In the genomic region with DNA sequence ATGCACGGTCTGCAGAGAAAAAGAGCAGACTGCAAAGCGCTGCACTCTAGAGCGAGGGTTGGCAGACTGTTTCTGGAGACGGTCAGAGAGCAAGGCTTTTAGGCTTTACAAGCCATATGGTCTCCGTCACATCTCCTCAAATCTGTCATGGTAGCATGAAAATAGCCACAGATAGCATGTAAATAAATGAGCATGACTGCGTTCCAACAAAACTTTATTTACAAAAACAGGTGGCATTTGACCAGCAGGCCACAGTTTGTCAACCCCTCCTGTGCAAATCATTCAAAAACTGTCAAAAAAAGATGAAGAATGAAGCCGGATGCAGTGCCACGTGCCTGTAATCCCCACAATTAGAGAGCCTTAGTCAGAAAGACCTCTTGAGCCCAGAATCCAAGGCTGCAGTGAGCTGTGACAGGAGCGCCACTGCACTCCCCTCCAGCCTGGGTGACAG, we compare ENCODE assay signal across 16 cellular contexts. TPM values are rescaled to one million over a fixed set of nuclear protein-coding genes. Genes with fewer than 3 reads are reported as not detected.
A peak's percentile ranks its signal among the peaks of the same experiment; 100 is the strongest.
DNase-seq lines count a peak whose midpoint lies in the region; ATAC-seq and TF ChIP-seq lines count a peak whose summit lies in the region.
"Had no signal": no experiment of that assay in that cellular context is flagged by ENCODE, and none has a peak within 500 bp of the region (broad histone marks: within the 10 kb centered on the region; RNA-seq: fewer than 3 reads in every experiment).

No MANE protein-coding gene starts in this region.

- peaks cover 13% of the 10 kb centered on the region for H3K36me3 ChIP-seq in CD4-positive, CD25-positive, alpha-beta regulatory T cell (ENCODE audit: control insufficient read depth, insufficient read depth, low read length)
- H3K36me3 ChIP-seq in Karpas-422 (ENCODE audit: insufficient read depth, low read length), result no peaks in the 10 kb centered on the region
- H3K36me3 ChIP-seq in naive thymus-derived CD4-positive, alpha-beta T cell (ENCODE audit: control insufficient read depth in 2 of 3, insufficient read depth in 3 of 3, low read length in 3 of 3), result peaks cover 0 to 26% (median 0%) of the 10 kb centered on the region in 3 experiments

- H3K4me1 ChIP-seq in CD4-positive, CD25-positive, alpha-beta regulatory T cell (ENCODE audit: control insufficient read depth, insufficient read depth, low read length, poor library complexity, severe bottlenecking), result peaks cover 46% of the 10 kb centered on the region
- peaks cover 42% of the 10 kb centered on the region for H3K4me1 ChIP-seq in Karpas-422 (ENCODE audit: low read length)
- H3K4me1 ChIP-seq in naive thymus-derived CD4-positive, alpha-beta T cell (ENCODE audit: control insufficient read depth in 2 of 2, insufficient read depth in 2 of 2, low read length in 2 of 2), result peaks cover 18 to 22% of the 10 kb centered on the region in 2 donors

- no peaks in the 10 kb centered on the region for H3K9me2 ChIP-seq in Karpas-422 (replicated peaks; ENCODE audit: insufficient read depth, low read length)

- H3K4me1 Mint-ChIP-seq in CD4-positive, CD25-positive, alpha-beta regulatory T cell, result peaks cover 10 to 88% (median 60%) of the 10 kb centered on the region in 4 donors
- peaks cover 92% of the 10 kb centered on the region for H3K4me1 Mint-ChIP-seq in activated B cell treated with CpG ODN at 0.5 μM for 24 hours
- H3K4me1 Mint-ChIP-seq in naive thymus-derived CD4-positive, alpha-beta T cell, result peaks cover 53 to 74% (median 70%) of the 10 kb centered on the region in 7 donors

- no peaks in the 10 kb centered on the region for H3K9me3 Mint-ChIP-seq in CD4-positive, CD25-positive, alpha-beta regulatory T cell
- no peaks in the 10 kb centered on the region for H3K9me3 Mint-ChIP-seq in activated B cell treated with CpG ODN at 0.5 μM for 24 hours
- no peaks in the 10 kb centered on the region for H3K9me3 Mint-ChIP-seq in naive thymus-derived CD4-positive, alpha-beta T cell
- H3K9me3 Mint-ChIP-seq: neural crest cell had no signal

- POLR2A ChIA-PET in activated B cell treated with CpG ODN at 0.5 μM for 24 hours (lab: Charles Lee), result interaction anchor here (2.6 to 5.3 kb wide), 3 partner anchors 10 to 36 kb away, joined by 12 to 113 read pairs (median 19); a partner anchor contains a TSS
- POLR2A ChIA-PET in naive thymus-derived CD4-positive, alpha-beta T cell (lab: Charles Lee), result no interaction called here

- no peak overlapping the region for H3K4me2 ChIP-seq in Karpas-422 (ENCODE audit: low read depth, low read length, poor library complexity, severe bottlenecking)

- no peaks in the 10 kb centered on the region for H4K20me1 ChIP-seq in Karpas-422 (ENCODE audit: insufficient read depth, low read depth, low read length)

- H3K27ac ChIP-seq in CD4-positive, CD25-positive, alpha-beta regulatory T cell (ENCODE audit: insufficient read depth, low read length, poor library complexity, severe bottlenecking), result no peak overlapping the region
- no peak overlapping the region for H3K27ac ChIP-seq in Karpas-422 (ENCODE audit: low read length)
- H3K27ac ChIP-seq in naive thymus-derived CD4-positive, alpha-beta T cell (ENCODE audit: low read depth, low read length), result no peak overlapping the region

- no peak overlapping the region for H3K4me3 ChIP-seq in CD4-positive, CD25-positive, alpha-beta regulatory T cell (ENCODE audit: low read depth, low read length)
- H3K4me3 ChIP-seq in Karpas-422 (ENCODE audit: low read length), result no peak overlapping the region
- H3K4me3 ChIP-seq in naive thymus-derived CD4-positive, alpha-beta T cell (ENCODE audit: low read length), result no peak overlapping the region

- no peaks in the 10 kb centered on the region for H3K79me2 ChIP-seq in Karpas-422 (ENCODE audit: low read length)

- H3K4me3 Mint-ChIP-seq in CD4-positive, CD25-positive, alpha-beta regulatory T cell, result peak overlapping the region in 1 of 4 donors; percentile 21
- peak overlapping the region; percentile 15 for H3K4me3 Mint-ChIP-seq in activated B cell treated with CpG ODN at 0.5 μM for 24 hours
- no peak overlapping the region for H3K4me3 Mint-ChIP-seq in naive thymus-derived CD4-positive, alpha-beta T cell
- H3K4me3 Mint-ChIP-seq: neural crest cell had no signal

- H3K9me3 ChIP-seq in CD4-positive, CD25-positive, alpha-beta regulatory T cell (ENCODE audit: control insufficient read depth in 2 of 2, low read length in 2 of 2), result no peaks in the 10 kb centered on the region
- no peaks in the 10 kb centered on the region for H3K9me3 ChIP-seq in Karpas-422 (ENCODE audit: low read length)
- H3K9me3 ChIP-seq in naive thymus-derived CD4-positive, alpha-beta T cell (ENCODE audit: control insufficient read depth in 2 of 3, low read length in 3 of 3), result no peaks in the 10 kb centered on the region

- no peak overlapping the region for H2AFZ ChIP-seq in Karpas-422 (ENCODE audit: low read length)

- intact Hi-C loops in activated B cell treated with CpG ODN at 0.5 μM for 24 hours (cut with micrococcal nuclease), result loop anchor here (5.0 kb wide), 1 partner anchor 35 kb away; no protein-coding TSS in a partner anchor
- intact Hi-C loops in naive thymus-derived CD4-positive, alpha-beta T cell (cut with micrococcal nuclease), result loop anchor here (2.0 to 5.0 kb wide), 4 partner anchors 13 to 35 kb away; a partner anchor contains a TSS

- ATAC-seq in CD4-positive, CD25-positive, alpha-beta regulatory T cell (ENCODE audit: low read depth in 2 of 2), result no peak
- no peak for ATAC-seq in activated B cell treated with CpG ODN at 0.5 μM for 24 hours (ENCODE audit: low read depth)
- no peak for ATAC-seq in naive thymus-derived CD4-positive, alpha-beta T cell
- ATAC-seq in HG03108 (IDR thresholded peaks at IDR 0.05; ENCODE audit: unreplicated experiment), result no peak
- ATAC-seq in GM19397 (IDR thresholded peaks at IDR 0.05; ENCODE audit: unreplicated experiment), result no peak

- CTCF ChIA-PET in activated B cell treated with CpG ODN at 0.5 μM for 24 hours (lab: Charles Lee), result no interaction called here
- CTCF ChIA-PET in naive thymus-derived CD4-positive, alpha-beta T cell (lab: Charles Lee), result interaction anchor here (0.6 kb wide), 1 partner anchor 31 kb away, joined by 3 read pairs; no protein-coding TSS in a partner anchor

- no peak overlapping the region for H3K9ac ChIP-seq in Karpas-422 (ENCODE audit: low read length)

- H3K27me3 ChIP-seq in CD4-positive, CD25-positive, alpha-beta regulatory T cell (ENCODE audit: control insufficient read depth, insufficient read depth, low read length), result no peaks in the 10 kb centered on the region
- no peaks in the 10 kb centered on the region for H3K27me3 ChIP-seq in Karpas-422 (ENCODE audit: low read length)
- H3K27me3 ChIP-seq in naive thymus-derived CD4-positive, alpha-beta T cell (ENCODE audit: control insufficient read depth in 2 of 2, insufficient read depth in 2 of 2, low read length in 2 of 2), result no peaks in the 10 kb centered on the region

- TF ChIP-seq CTCF in activated B cell treated with CpG ODN at 0.5 μM for 24 hours (IDR thresholded peaks at IDR 0.05), result no peak

- H3K36me3 Mint-ChIP-seq in CD4-positive, CD25-positive, alpha-beta regulatory T cell, result peaks cover 21% of the 10 kb centered on the region
- peaks cover 43% of the 10 kb centered on the region for H3K36me3 Mint-ChIP-seq in activated B cell treated with CpG ODN at 0.5 μM for 24 hours (ENCODE audit: low read depth)
- H3K36me3 Mint-ChIP-seq in naive thymus-derived CD4-positive, alpha-beta T cell, result peaks cover 6 to 18% (median 14%) of the 10 kb centered on the region in 5 donors

- H3K27ac Mint-ChIP-seq in CD4-positive, CD25-positive, alpha-beta regulatory T cell, result peak overlapping the region in 2 of 3 donors; percentile 20 to 94
- peak overlapping the region; percentile 32 for H3K27ac Mint-ChIP-seq in activated B cell treated with CpG ODN at 0.5 μM for 24 hours
- peak overlapping the region in 5 of 9 donors; percentile 19 to 86 (median 54) for H3K27ac Mint-ChIP-seq in naive thymus-derived CD4-positive, alpha-beta T cell

- no peaks in the 10 kb centered on the region for H3K27me3 Mint-ChIP-seq in CD4-positive, CD25-positive, alpha-beta regulatory T cell
- H3K27me3 Mint-ChIP-seq in activated B cell treated with CpG ODN at 0.5 μM for 24 hours, result no peaks in the 10 kb centered on the region
- H3K27me3 Mint-ChIP-seq in naive thymus-derived CD4-positive, alpha-beta T cell, result no peaks in the 10 kb centered on the region

- no peak for DNase-seq in CD4-positive, CD25-positive, alpha-beta regulatory T cell
- DNase-seq in Karpas-422, result peak; percentile 66
- no peak for DNase-seq in activated B cell treated with CpG ODN at 0.5 μM for 24 hours
- DNase-seq in naive thymus-derived CD4-positive, alpha-beta T cell, result no peak
- no peak for DNase-seq in GM19240 (ENCODE audit: insufficient read length, low spot score)
- no peak for DNase-seq in activated naive CD4-positive, alpha-beta T cell treated with anti-CD3 and anti-CD28 coated beads, Interleukin-2, amount 50 U/mL, for 16 hours
- DNase-seq: activated CD8-positive, alpha-beta memory T cell treated with anti-CD3 and anti-CD28 coated beads for 24 hours; cortex of kidney; foreskin melanocyte; NCI-H1105 treated with DMSO at 0.1 percent for 48 hours; stimulated activated CD4-positive, alpha-beta T cell treated with anti-CD3 and anti-CD28 coated beads, Interleukin-12 subunit alpha, Interleukin-12 subunit beta, amount 100 ng/mL, for 4 hours; T-helper 9 cell had no signal

RNA-seq across cellular contexts. Expression of a gene that starts 18.9 kb away (rescaled TPM):
- 71.7 TPM for total RNA-seq in CD4-positive, CD25-positive, alpha-beta regulatory T cell
- polyA plus RNA-seq in CD4-positive, CD25-positive, alpha-beta regulatory T cell, result 1 to 10 TPM; 2.7 to 6.5 (median 4.1) TPM
- total RNA-seq in Karpas-422 (2014; rRNA removed; shearing (Covaris generic); ENCODE audit: low replicate concordance), result 1.8 and 3.3 TPM in 2 replicates
- 95.6 and 104 TPM in 2 replicates for total RNA-seq in activated B cell treated with CpG ODN at 0.5 μM for 24 hours
- 10 to 100 TPM; 46.7 to 83.9 (median 52.5) TPM for total RNA-seq in naive thymus-derived CD4-positive, alpha-beta T cell
- 1 to 10 TPM; 6.8 to 7.0 TPM for polyA plus RNA-seq in naive thymus-derived CD4-positive, alpha-beta T cell
- total RNA-seq: H1 had no signal

RNA-seq across cellular contexts. Expression of a gene that starts 37.3 kb away (rescaled TPM):
- 18.1 TPM for total RNA-seq in CD4-positive, CD25-positive, alpha-beta regulatory T cell
- polyA plus RNA-seq in CD4-positive, CD25-positive, alpha-beta regulatory T cell, result 10 to 100 TPM; 54.2 to 71.9 (median 56.6) TPM
- total RNA-seq in Karpas-422 (2014; rRNA removed; shearing (Covaris generic); ENCODE audit: low replicate concordance), result 69.7 and 74.6 TPM in 2 replicates
- 20.5 and 22.4 TPM in 2 replicates for total RNA-seq in activated B cell treated with CpG ODN at 0.5 μM for 24 hours
- 10 to 100 TPM; 12.3 to 31.6 (median 19.8) TPM for total RNA-seq in naive thymus-derived CD4-positive, alpha-beta T cell
- 10 to 100 TPM; 55.2 to 56.9 TPM for polyA plus RNA-seq in naive thymus-derived CD4-positive, alpha-beta T cell

Comparison
In these comparisons a context has a peak if more than half of its experiments do, and no peak if none do; other contexts are left out.
1. RNA of a gene that starts 18.9 kb away (total RNA-seq): 95.6 to 104 TPM in activated B cell treated with CpG ODN at 0.5 μM for 24 hours, 71.7 TPM in CD4-positive, CD25-positive, alpha-beta regulatory T cell (single experiment) and 46.7 to 83.9 TPM in naive thymus-derived CD4-positive, alpha-beta T cell; 1.8 to 3.3 TPM in Karpas-422; every median in the first group is over 10 times any median in the second.
2. Peak in every context shown above with its lines, with median percentiles within 50 percentile points of each other: H3K27ac Mint-ChIP-seq.